37 cellular contexts compared by ENCODE assay signal in the genomic region with DNA sequence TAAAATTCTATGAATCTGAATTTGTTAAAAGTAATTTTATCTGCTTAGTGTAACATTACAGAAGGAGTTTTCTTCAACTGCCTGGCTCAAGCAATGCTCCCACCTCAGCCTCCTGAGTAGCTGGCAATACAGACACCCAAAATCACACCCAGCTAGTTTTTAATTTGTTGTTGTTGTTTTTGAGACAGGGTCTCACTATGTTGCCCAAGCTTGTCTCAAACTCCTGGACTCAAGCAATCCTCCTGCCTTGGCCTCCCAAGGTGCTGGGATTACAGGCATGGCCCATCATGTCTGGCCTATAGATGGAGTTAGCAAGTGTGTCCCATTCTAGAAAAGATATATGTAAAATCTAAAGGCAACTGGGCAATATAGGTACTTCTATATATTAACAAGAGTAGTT.
"Had no signal": no experiment of that assay in that cellular context is flagged by ENCODE, and none has a peak within 500 bp of the region (broad histone marks: within the 10 kb centered on the region; RNA-seq: fewer than 3 reads in every experiment).

No MANE protein-coding gene starts in this region.

- H3K4me1 Mint-ChIP-seq: activated naive CD4-positive, alpha-beta T cell treated with anti-CD3 and anti-CD28 coated beads, Interleukin-2, amount 10 ng/mL, durations not matched to agents 7 days and 5 days; activated naive CD4-positive, alpha-beta T cell treated with anti-CD3 and anti-CD28 coated beads, Interleukin-2, amount 50 U/mL, for 24 hours; activated naive CD8-positive, alpha-beta T cell treated with anti-CD3 and anti-CD28 coated beads for 36 hours; activated naive CD8-positive, alpha-beta T cell treated with anti-CD3 and anti-CD28 coated beads, Interleukin-2, amount 10 ng/mL, durations not matched to agents 7 days and 5 days; activated naive CD8-positive, alpha-beta T cell treated with anti-CD3 and anti-CD28 coated beads, Interleukin-2, amount 50 U/mL, for 24 hours; activated T-helper 17 cell treated with anti-CD3 and anti-CD28 coated beads, Interleukin-2, amount 50 U/mL, for 72 hours; central memory CD8-positive, alpha-beta T cell had no signal

- H3K36me3 ChIP-seq: adrenal gland, ascending aorta, brain microvascular endothelial cell, breast epithelium, cardiac muscle cell had no signal

- ATAC-seq: activated naive CD4-positive, alpha-beta T cell treated with anti-CD3 and anti-CD28 coated beads, Interleukin-2, amount 50 U/mL, for 72 hours; activated naive CD8-positive, alpha-beta T cell treated with anti-CD3 and anti-CD28 coated beads, Interleukin-2, amount 50 U/mL, for 24 hours; activated T-cell treated with anti-CD3 and anti-CD28 coated beads, Interleukin-2, amount 50 U/mL, for 4 hours; activated T-cell treated with anti-CD3 and anti-CD28 coated beads, Interleukin-2, amount 50 U/mL, for 72 hours; activated T-helper 17 cell treated with anti-CD3 and anti-CD28 coated beads, Interleukin-2, amount 50 U/mL, for 72 hours; body of pancreas had no signal

- H3K36me3 Mint-ChIP-seq: activated naive CD4-positive, alpha-beta T cell treated with anti-CD3 and anti-CD28 coated beads, Interleukin-2, amount 10 ng/mL, durations not matched to agents 7 days and 5 days; activated naive CD4-positive, alpha-beta T cell treated with anti-CD3 and anti-CD28 coated beads, Interleukin-2, amount 50 U/mL, for 24 hours; activated naive CD4-positive, alpha-beta T cell treated with anti-CD3 and anti-CD28 coated beads, Interleukin-2, amount 50 U/mL, for 72 hours; activated naive CD8-positive, alpha-beta T cell; activated naive CD8-positive, alpha-beta T cell treated with anti-CD3 and anti-CD28 coated beads for 36 hours; activated naive CD8-positive, alpha-beta T cell treated with anti-CD3 and anti-CD28 coated beads, Interleukin-2, amount 10 ng/mL, durations not matched to agents 7 days and 5 days; brain had no signal

- H3K27ac Mint-ChIP-seq: activated naive CD4-positive, alpha-beta T cell treated with anti-CD3 and anti-CD28 coated beads for 36 hours; activated naive CD4-positive, alpha-beta T cell treated with anti-CD3 and anti-CD28 coated beads, Interleukin-2, amount 10 ng/mL, durations not matched to agents 7 days and 5 days; activated naive CD4-positive, alpha-beta T cell treated with anti-CD3 and anti-CD28 coated beads, Interleukin-2, amount 50 U/mL, for 24 hours; activated naive CD4-positive, alpha-beta T cell treated with anti-CD3 and anti-CD28 coated beads, Interleukin-2, amount 50 U/mL, for 72 hours; activated naive CD8-positive, alpha-beta T cell; activated naive CD8-positive, alpha-beta T cell treated with anti-CD3 and anti-CD28 coated beads for 36 hours; activated naive CD8-positive, alpha-beta T cell treated with anti-CD3 and anti-CD28 coated beads, Interleukin-2, amount 10 ng/mL, durations not matched to agents 7 days and 5 days; activated naive CD8-positive, alpha-beta T cell treated with anti-CD3 and anti-CD28 coated beads, Interleukin-2, amount 50 U/mL, for 24 hours; activated T-cell treated with anti-CD3 and anti-CD28 coated beads, Interleukin-2, amount 50 U/mL, for 24 hours; activated T-cell treated with anti-CD3 and anti-CD28 coated beads, Interleukin-2, amount 50 U/mL, for 72 hours; activated T-helper 1 cell treated with anti-CD3 and anti-CD28 coated beads, Interleukin-12 subunit alpha, Interleukin-12 subunit beta, Interleukin-2, Interleukin-4 antibody, amounts not matched to agents 30 ng/mL and 10 ng/mL and 1 ng/mL, durations not matched to agents 14 hours and 24 hours and 36 hours; activated T-helper 17 cell treated with anti-CD3 and anti-CD28 coated beads, Interleukin-2, amount 50 U/mL, for 72 hours; activated T-helper 2 cell treated with anti-CD3 and anti-CD28 coated beads, Interferon-gamma antibody, Interleukin-2, Interleukin-4, amounts not matched to agents 10 μg/mL and 5 μg/mL and 100 μg/mL, durations not matched to agents 14 hours and 24 hours and 36 hours; brain had no signal

- H3K4me3 Mint-ChIP-seq: activated naive CD4-positive, alpha-beta T cell treated with anti-CD3 and anti-CD28 coated beads for 36 hours; activated naive CD4-positive, alpha-beta T cell treated with anti-CD3 and anti-CD28 coated beads, Interleukin-2, amount 10 ng/mL, durations not matched to agents 7 days and 5 days; activated naive CD4-positive, alpha-beta T cell treated with anti-CD3 and anti-CD28 coated beads, Interleukin-2, amount 50 U/mL, for 24 hours; activated naive CD8-positive, alpha-beta T cell; activated naive CD8-positive, alpha-beta T cell treated with anti-CD3 and anti-CD28 coated beads for 36 hours; activated naive CD8-positive, alpha-beta T cell treated with anti-CD3 and anti-CD28 coated beads, Interleukin-2, amount 10 ng/mL, durations not matched to agents 7 days and 5 days; activated naive CD8-positive, alpha-beta T cell treated with anti-CD3 and anti-CD28 coated beads, Interleukin-2, amount 50 U/mL, for 24 hours; activated T-cell treated with anti-CD3 and anti-CD28 coated beads, Interleukin-2, amount 50 U/mL, for 24 hours; activated T-cell treated with anti-CD3 and anti-CD28 coated beads, Interleukin-2, amount 50 U/mL, for 4 hours; activated T-cell treated with anti-CD3 and anti-CD28 coated beads, Interleukin-2, amount 50 U/mL, for 72 hours; activated T-helper 1 cell treated with anti-CD3 and anti-CD28 coated beads, Interleukin-12 subunit alpha, Interleukin-12 subunit beta, Interleukin-2, Interleukin-4 antibody, amounts not matched to agents 30 ng/mL and 10 ng/mL and 1 ng/mL, durations not matched to agents 14 hours and 24 hours and 36 hours; activated T-helper 17 cell treated with anti-CD3 and anti-CD28 coated beads, Interleukin-2, amount 50 U/mL, for 72 hours; brain; central memory CD8-positive, alpha-beta T cell had no signal

- H3K27me3 ChIP-seq: adrenal gland, ascending aorta, body of pancreas, brain microvascular endothelial cell, breast epithelium, cardiac muscle cell had no signal

- H3K4me1 ChIP-seq: adrenal gland, ascending aorta, body of pancreas, breast epithelium had no signal

- H3K9me3 ChIP-seq: adrenal gland, ascending aorta, body of pancreas, breast epithelium had no signal

- H3K4me3 ChIP-seq: adrenal gland, ascending aorta, body of pancreas, breast epithelium, cardiac muscle cell had no signal

- H3K27me3 Mint-ChIP-seq: activated naive CD4-positive, alpha-beta T cell treated with anti-CD3 and anti-CD28 coated beads, Interleukin-2, amount 10 ng/mL, durations not matched to agents 7 days and 5 days; activated naive CD4-positive, alpha-beta T cell treated with anti-CD3 and anti-CD28 coated beads, Interleukin-2, amount 50 U/mL, for 24 hours; activated naive CD8-positive, alpha-beta T cell; activated naive CD8-positive, alpha-beta T cell treated with anti-CD3 and anti-CD28 coated beads for 36 hours; activated naive CD8-positive, alpha-beta T cell treated with anti-CD3 and anti-CD28 coated beads, Interleukin-2, amount 10 ng/mL, durations not matched to agents 7 days and 5 days; activated naive CD8-positive, alpha-beta T cell treated with anti-CD3 and anti-CD28 coated beads, Interleukin-2, amount 50 U/mL, for 24 hours; activated T-cell treated with anti-CD3 and anti-CD28 coated beads, Interleukin-2, amount 50 U/mL, for 24 hours; activated T-helper 17 cell treated with anti-CD3 and anti-CD28 coated beads, Interleukin-2, amount 50 U/mL, for 72 hours; central memory CD8-positive, alpha-beta T cell had no signal

- H3K27ac ChIP-seq: adrenal gland, ascending aorta, body of pancreas, brain microvascular endothelial cell, breast epithelium, cardiac muscle cell had no signal

- H3K9me3 Mint-ChIP-seq: activated naive CD8-positive, alpha-beta T cell treated with anti-CD3 and anti-CD28 coated beads, Interleukin-2, amount 50 U/mL, for 24 hours had no signal

- DNase-seq: activated effector memory CD4-positive, alpha-beta T cell treated with anti-CD3 and anti-CD28 coated beads, Interleukin-2, amount 50 U/mL, for 16 hours; activated effector memory CD4-positive, alpha-beta T cell treated with Interleukin-2 at 50 U/mL for 16 hours; activated gamma-delta T cell; activated gamma-delta T cell treated with Interleukin-2 at 50 U/mL for 16 hours; activated naive CD4-positive, alpha-beta T cell; activated naive CD4-positive, alpha-beta T cell treated with anti-CD3 and anti-CD28 coated beads for 36 hours; activated naive CD4-positive, alpha-beta T cell treated with anti-CD3 and anti-CD28 coated beads, Interleukin-2, amount 10 ng/mL, durations not matched to agents 7 days and 5 days; activated naive CD4-positive, alpha-beta T cell treated with anti-CD3 and anti-CD28 coated beads, Interleukin-2, amount 50 U/mL, for 16 hours; activated naive CD4-positive, alpha-beta T cell treated with Interleukin-2 at 50 U/mL for 16 hours; activated naive CD8-positive, alpha-beta T cell treated with anti-CD3 and anti-CD28 coated beads for 36 hours; activated naive CD8-positive, alpha-beta T cell treated with anti-CD3 and anti-CD28 coated beads, Interleukin-2, amount 10 ng/mL, durations not matched to agents 7 days and 5 days; activated naive CD8-positive, alpha-beta T cell treated with anti-CD3 and anti-CD28 coated beads, Interleukin-2, amount 50 U/mL, for 24 hours; activated T-cell treated with anti-CD3 and anti-CD28 coated beads, Interleukin-2, amount 50 U/mL, for 24 hours; activated T-cell treated with anti-CD3 and anti-CD28 coated beads, Interleukin-2, amount 50 U/mL, for 4 hours; activated T-cell treated with anti-CD3 and anti-CD28 coated beads, Interleukin-2, amount 50 U/mL, for 48 hours; activated T-cell treated with anti-CD3 and anti-CD28 coated beads, Interleukin-2, amount 50 U/mL, for 72 hours; adrenal gland; amniotic stem cell; amygdala; anterior cingulate cortex; aorta; body of pancreas; brain microvascular endothelial cell; caudate nucleus; central memory CD4-positive, alpha-beta T cell; cerebellar nuclear complex had no signal
